Comparison of ENCODE assay signal across 7 cellular contexts in genomic region chrX:48676893-48677270, GRCh38. TPM values are rescaled to one million over a fixed set of nuclear protein-coding genes. Genes with fewer than 3 reads are reported as not detected.
A peak's percentile ranks its signal among the peaks of the same experiment; 100 is the strongest.
DNase-seq lines count a peak whose midpoint lies in the region; ATAC-seq and TF ChIP-seq lines count a peak whose summit lies in the region.

No MANE protein-coding gene starts in this region.

- H3K36me3 Mint-ChIP-seq in activated CD4-positive, alpha-beta T cell treated with anti-CD3 and anti-CD28 coated beads, Interleukin-2, amount 10 ng/mL, durations not matched to agents 7 days and 5 days (ENCODE audit: low read depth) = no peaks in the 10 kb centered on the region

- no peaks in the 10 kb centered on the region for H3K27me3 Mint-ChIP-seq in activated CD4-positive, alpha-beta T cell treated with anti-CD3 and anti-CD28 coated beads, Interleukin-2, amount 10 ng/mL, durations not matched to agents 7 days and 5 days

- peaks cover 28% of the 10 kb centered on the region for H3K4me1 Mint-ChIP-seq in activated CD4-positive, alpha-beta T cell treated with anti-CD3 and anti-CD28 coated beads, Interleukin-2, amount 10 ng/mL, durations not matched to agents 7 days and 5 days

- peak overlapping the region; percentile 75 for H3K4me3 ChIP-seq in fibroblast of the aortic adventitia (ENCODE audit: low read depth, low read length)

- POLR2A ChIA-PET in activated CD4-positive, alpha-beta T cell treated with anti-CD3 and anti-CD28 coated beads, Interleukin-2, amount 10 ng/mL, durations not matched to agents 7 days and 5 days (lab: Charles Lee) = no interaction called here

- in situ Hi-C loops in GM13976 (cut with MboI; ENCODE audit: low sequenced_read_pairs, unreplicated experiment) = no loop called here

- CTCF ChIA-PET in activated CD4-positive, alpha-beta T cell treated with anti-CD3 and anti-CD28 coated beads, Interleukin-2, amount 10 ng/mL, durations not matched to agents 7 days and 5 days (lab: Charles Lee) = no interaction called here

- peak overlapping the region; percentile 93 for H3K27ac Mint-ChIP-seq in activated CD4-positive, alpha-beta T cell treated with anti-CD3 and anti-CD28 coated beads, Interleukin-2, amount 10 ng/mL, durations not matched to agents 7 days and 5 days

- no peaks in the 10 kb centered on the region for H3K9me3 Mint-ChIP-seq in activated CD4-positive, alpha-beta T cell treated with anti-CD3 and anti-CD28 coated beads, Interleukin-2, amount 10 ng/mL, durations not matched to agents 7 days and 5 days

- intact Hi-C loops in posterior vena cava (cut with DNase I) = no loop called here

- ATAC-seq in GM18907 (IDR thresholded peaks at IDR 0.05; ENCODE audit: unreplicated experiment) (peak; percentile 26), HG03025 (IDR thresholded peaks at IDR 0.05; ENCODE audit: low FRiP score, unreplicated experiment) (peak; percentile 18)

- TF ChIP-seq CTCF in fibroblast of the aortic adventitia (IDR thresholded peaks at IDR 0.05; ENCODE audit: insufficient read depth, low read length) (no peak), GM13976 (IDR thresholded peaks at IDR 0.05; ENCODE audit: borderline replicate concordance, control extremely low read depth, extremely low read depth, insufficient read depth, missing control alignments) (no peak)

- DNase-seq in activated CD4-positive, alpha-beta T cell treated with anti-CD3 and anti-CD28 coated beads, Interleukin-2, amount 10 ng/mL, durations not matched to agents 7 days and 5 days = peak; percentile 31
- DNase-seq in fibroblast of the aortic adventitia (ENCODE audit: low read depth) (no peak), posterior vena cava (ENCODE audit: low spot score) (peak; percentile 77), GM13976 (ENCODE audit: low spot score) (no peak), SKM-1 treated with dmso at 0.1 percent for 144 hours (lab: John Stamatoyannopoulos, UW; ENCODE audit: unreplicated experiment) (no peak)

- H3K4me3 Mint-ChIP-seq in activated CD4-positive, alpha-beta T cell treated with anti-CD3 and anti-CD28 coated beads, Interleukin-2, amount 10 ng/mL, durations not matched to agents 7 days and 5 days = peak overlapping the region; percentile 90

RNA-seq across cellular contexts. Expression of gene WAS, which starts 6.7 kb away (rescaled TPM):
- 100 to 1,000 TPM; 165 to 177 TPM for total RNA-seq in activated CD4-positive, alpha-beta T cell treated with anti-CD3 and anti-CD28 coated beads, Interleukin-2, amount 10 ng/mL, durations not matched to agents 7 days and 5 days
- total RNA-seq in fibroblast of the aortic adventitia (ENCODE audit: low replicate concordance) = 0.09 TPM in 1 of 2 replicates, not detected in the other
- total RNA-seq in posterior vena cava = 10 to 100 TPM in 1 of 2 donors, 1 to 10 TPM in 1; 7.3 to 12.2 TPM

RNA-seq across cellular contexts. Expression of gene SUV39H1, which starts 19.7 kb away (rescaled TPM):
- total RNA-seq in activated CD4-positive, alpha-beta T cell treated with anti-CD3 and anti-CD28 coated beads, Interleukin-2, amount 10 ng/mL, durations not matched to agents 7 days and 5 days = 10 to 100 TPM; 33.4 to 33.6 TPM
- total RNA-seq in fibroblast of the aortic adventitia (ENCODE audit: low replicate concordance) = 5.1 and 8.5 TPM in 2 replicates
- 1 to 10 TPM; 3.8 to 4.5 TPM for total RNA-seq in posterior vena cava

Comparison
In these comparisons a context has a peak if more than half of its experiments do, and no peak if none do; other contexts are left out.
1. DNase-seq: peak in activated CD4-positive, alpha-beta T cell treated with anti-CD3 and anti-CD28 coated beads, Interleukin-2, amount 10 ng/mL, durations not matched to agents 7 days and 5 days (single experiment) and posterior vena cava (single experiment); none in fibroblast of the aortic adventitia (single experiment), GM13976 (single experiment) and SKM-1 treated with dmso at 0.1 percent for 144 hours (single experiment).
2. RNA of gene WAS, which starts 6.7 kb away (total RNA-seq): 165 to 177 TPM in activated CD4-positive, alpha-beta T cell treated with anti-CD3 and anti-CD28 coated beads, Interleukin-2, amount 10 ng/mL, durations not matched to agents 7 days and 5 days; 7.3 to 12.2 TPM in posterior vena cava and 0.09 TPM in fibroblast of the aortic adventitia; every median in the first group is over 10 times any median in the second.